In genomic region chr9:21854119-21854518, GRCh38 we compare ENCODE assay signal across 13 cellular contexts.
"Had no signal": no experiment of that assay in that cellular context is flagged by ENCODE, and none has a peak within 500 bp of the region (broad histone marks: within the 10 kb centered on the region; RNA-seq: fewer than 3 reads in every experiment).

No MANE protein-coding gene starts in this region.

- H3K4me1 Mint-ChIP-seq: nephron had no signal

- H3K4me1 ChIP-seq: tibial artery had no signal

- H3K4me3 ChIP-seq: coronary artery, lung, tibial artery had no signal

- H3K9me3 ChIP-seq: tibial artery had no signal

- H3K27ac Mint-ChIP-seq: activated CD4-positive, alpha-beta T cell treated with anti-CD3 and anti-CD28 coated beads for 36 hours; activated CD8-positive, alpha-beta T cell treated with anti-CD3 and anti-CD28 coated beads, Interleukin-2, amount 10 ng/mL, durations not matched to agents 7 days and 5 days; activated T-helper 1 cell treated with anti-CD3 and anti-CD28 coated beads, Interleukin-12 subunit alpha, Interleukin-12 subunit beta, Interleukin-2, Interleukin-4 antibody, amounts not matched to agents 30 ng/mL and 10 ng/mL and 1 ng/mL, durations not matched to agents 14 hours and 24 hours and 36 hours had no signal

- H3K27me3 Mint-ChIP-seq: activated CD4-positive, alpha-beta T cell treated with anti-CD3 and anti-CD28 coated beads for 36 hours had no signal

- H3K27me3 ChIP-seq: tibial artery had no signal

- ATAC-seq: activated CD4-positive, alpha-beta T cell treated with anti-CD3 and anti-CD28 coated beads for 36 hours; activated CD8-positive, alpha-beta T cell treated with anti-CD3 and anti-CD28 coated beads, Interleukin-2, amount 10 ng/mL, durations not matched to agents 7 days and 5 days had no signal

- H3K27ac ChIP-seq: coronary artery, tibial artery had no signal

- DNase-seq: activated CD4-positive, alpha-beta T cell treated with anti-CD3 and anti-CD28 coated beads for 36 hours; activated CD8-positive, alpha-beta memory T cell treated with anti-CD3 and anti-CD28 coated beads, Interleukin-2, amount 50 U/mL, for 48 hours; activated CD8-positive, alpha-beta T cell treated with anti-CD3 and anti-CD28 coated beads, Interleukin-2, amount 10 ng/mL, durations not matched to agents 7 days and 5 days; activated naive CD4-positive, alpha-beta T cell; aorta; effector memory CD4-positive, alpha-beta T cell; stimulated activated CD4-positive, alpha-beta T cell treated with anti-CD3 and anti-CD28 coated beads, Interleukin-15, amount 100 ng/mL, for 24 hours; T1000; tibial artery had no signal

- H3K9me3 Mint-ChIP-seq: activated T-helper 1 cell treated with anti-CD3 and anti-CD28 coated beads, Interleukin-12 subunit alpha, Interleukin-12 subunit beta, Interleukin-2, Interleukin-4 antibody, amounts not matched to agents 30 ng/mL and 10 ng/mL and 1 ng/mL, durations not matched to agents 14 hours and 24 hours and 36 hours had no signal

- H3K4me3 Mint-ChIP-seq: activated CD4-positive, alpha-beta T cell treated with anti-CD3 and anti-CD28 coated beads for 36 hours; activated CD8-positive, alpha-beta T cell treated with anti-CD3 and anti-CD28 coated beads, Interleukin-2, amount 10 ng/mL, durations not matched to agents 7 days and 5 days; activated T-helper 1 cell treated with anti-CD3 and anti-CD28 coated beads, Interleukin-12 subunit alpha, Interleukin-12 subunit beta, Interleukin-2, Interleukin-4 antibody, amounts not matched to agents 30 ng/mL and 10 ng/mL and 1 ng/mL, durations not matched to agents 14 hours and 24 hours and 36 hours; nephron had no signal
